In the genomic region with DNA sequence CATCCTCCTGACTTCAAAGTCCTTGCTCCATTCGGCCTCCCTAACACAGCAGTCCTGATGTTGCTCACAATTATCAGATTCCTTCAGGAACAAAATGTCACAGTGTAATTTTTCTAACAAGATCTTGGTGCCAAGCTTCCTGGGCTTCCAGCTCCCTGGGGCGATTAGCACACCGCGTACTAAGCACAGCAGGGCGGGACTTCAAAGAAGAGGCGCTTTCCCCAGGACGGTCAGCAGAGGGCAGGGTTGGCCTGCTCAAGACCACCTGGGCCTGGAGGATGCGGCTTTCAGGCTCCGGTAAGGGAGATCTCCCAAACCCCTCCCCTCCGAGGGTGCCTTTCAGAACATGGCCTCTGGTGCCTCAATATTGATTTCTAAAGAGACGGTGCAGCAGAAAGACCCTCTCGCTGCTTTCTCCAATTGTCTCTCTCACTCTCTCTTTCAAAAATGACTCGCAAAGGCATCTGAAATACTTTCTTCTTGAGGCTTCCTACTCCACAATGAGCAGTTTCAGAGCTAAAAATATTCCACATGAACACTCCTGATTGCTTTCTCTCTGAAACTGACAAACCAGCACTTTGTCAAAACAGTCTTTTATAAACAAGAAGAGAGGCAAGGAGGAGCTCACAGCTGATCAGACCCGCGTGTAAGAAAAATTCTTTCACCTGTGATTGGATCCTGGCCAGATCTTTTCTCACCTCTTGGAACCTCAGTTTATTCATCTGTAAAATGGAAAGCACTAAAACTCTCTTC, we compare ENCODE assay signal across 1 cellular context.
TF ChIP-seq lines count a peak whose summit lies in the region.

No MANE protein-coding gene starts in this region.

TF ChIP-seq in K562, 482 proteins besides CTCF, POLR2A, EP300 and RAD21 (continued from another document):
- TF ChIP-seq, protein P1, sequence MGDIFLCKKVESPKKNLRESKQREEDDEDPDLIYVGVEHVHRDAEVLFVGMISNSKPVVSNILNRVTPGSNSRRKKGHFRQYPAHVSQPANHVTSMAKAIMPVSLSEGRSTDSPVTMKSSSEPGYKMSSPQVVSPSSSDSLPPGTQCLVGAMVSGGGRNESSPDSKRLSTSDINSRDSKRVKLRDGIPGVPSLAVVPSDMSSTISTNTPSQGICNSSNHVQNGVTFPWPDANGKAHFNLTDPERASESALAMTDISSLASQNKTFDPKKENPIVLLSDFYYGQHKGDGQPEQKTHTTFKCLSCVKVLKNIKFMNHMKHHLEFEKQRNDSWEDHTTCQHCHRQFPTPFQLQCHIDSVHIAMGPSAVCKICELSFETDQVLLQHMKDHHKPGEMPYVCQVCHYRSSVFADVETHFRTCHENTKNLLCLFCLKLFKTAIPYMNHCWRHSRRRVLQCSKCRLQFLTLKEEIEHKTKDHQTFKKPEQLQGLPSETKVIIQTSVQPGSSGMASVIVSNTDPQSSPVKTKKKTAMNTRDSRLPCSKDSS (IDR thresholded peaks at IDR 0.05; ENCODE audit: low read depth, partially characterized antibody), result no peak
- TF ChIP-seq SMC3 (conservative IDR thresholded peaks at IDR 0.05; ENCODE audit: insufficient read depth, low read depth, low read length), result peak; percentile 72
- no peak for TF ChIP-seq U2AF2 (optimal IDR thresholded peaks at IDR 0.05; ENCODE audit: low read depth, low read length)
- peak; percentile 33; the same call in 1 of the 2 replicates for TF ChIP-seq TCF7L2 (IDR thresholded peaks at IDR 0.05; ENCODE audit: low read depth, low read length)
- no peak for TF ChIP-seq SREBF2 (CRISPR knock-in tag; IDR thresholded peaks at IDR 0.05)
- TF ChIP-seq NCOA2 (IDR thresholded peaks at IDR 0.05; ENCODE audit: partially characterized antibody in 2 of 2), result no peak
- no peak for TF ChIP-seq ZNF717 (CRISPR knock-in tag; IDR thresholded peaks at IDR 0.05)
- TF ChIP-seq RBM25 (IDR thresholded peaks at IDR 0.05; ENCODE audit: low read depth, low read length, severe bottlenecking), result peak; percentile 69
TF ChIP-seq in K562: peak in this region for 9.
